Comparison of ENCODE assay signal across 9 cellular contexts in genomic region chr14:80213602-80214001, GRCh38. TPM values are rescaled to one million over a fixed set of nuclear protein-coding genes. Genes with fewer than 3 reads are reported as not detected.
DNase-seq lines count a peak whose midpoint lies in the region; ATAC-seq, FAIRE-seq and TF ChIP-seq lines count a peak whose summit lies in the region.
"Had no signal": no experiment of that assay in that cellular context is flagged by ENCODE, and none has a peak within 500 bp of the region (broad histone marks: within the 10 kb centered on the region; RNA-seq: fewer than 3 reads in every experiment).

No MANE protein-coding gene starts in this region.

- no peaks in the 10 kb centered on the region for H3K9me1 ChIP-seq in keratinocyte (ENCODE audit: control insufficient read depth, extremely low read depth, insufficient read depth, low read length)

- H3K27ac ChIP-seq in keratinocyte (ENCODE audit: control insufficient read depth, insufficient read depth, low read length) = no peak overlapping the region
- H3K27ac ChIP-seq in ascending aorta = no peak overlapping the region

- no peak for FAIRE-seq in keratinocyte (lab: Jason Lieb, UNC)

- H3K4me2 ChIP-seq in keratinocyte (ENCODE audit: control insufficient read depth, extremely low read depth, insufficient read depth, low read depth, low read length) = no peak overlapping the region

- H3K4me1 ChIP-seq in keratinocyte (ENCODE audit: control insufficient read depth, extremely low read depth, insufficient read depth, low read length) (no peaks in the 10 kb centered on the region), ascending aorta (peaks cover 0 to 3% of the 10 kb centered on the region in 2 donors)

- peak; percentile 1 for DNase-seq in DMS114 treated with DMSO at 0.1 percent for 48 hours (lab: John Stamatoyannopoulos, UW; ENCODE audit: unreplicated experiment)
- DNase-seq in UCSD-AML1 (lab: John Stamatoyannopoulos, UW; ENCODE audit: unreplicated experiment) = peak; percentile 19
- no peak for DNase-seq in keratinocyte (ENCODE audit: low read depth, low spot score)
- no peak for DNase-seq in ascending aorta (ENCODE audit: low spot score in 2 of 2)
- no peak for DNase-seq in SK-N-DZ (ENCODE audit: low spot score)
- DNase-seq in activated CD8-positive, alpha-beta memory T cell treated with anti-CD3 and anti-CD28 coated beads, Interleukin-2, amount 50 U/mL, for 4 hours = no peak
- DNase-seq: activated B cell treated with CpG ODN at 0.5 μM for 24 hours had no signal

- TF ChIP-seq RAD21 in Ishikawa (IDR thresholded peaks at IDR 0.05; ENCODE audit: low read depth) = peak; percentile 67

- no peaks in the 10 kb centered on the region for H3K79me2 ChIP-seq in keratinocyte (ENCODE audit: control insufficient read depth, insufficient read depth, low read length)

- H3K36me3 ChIP-seq in keratinocyte (ENCODE audit: control insufficient read depth in 2 of 2, extremely low read depth in 1 of 2, insufficient read depth in 2 of 2, low read length in 2 of 2) (no peaks in the 10 kb centered on the region), ascending aorta (no peaks in the 10 kb centered on the region)

- H4K20me1 ChIP-seq in keratinocyte (ENCODE audit: control insufficient read depth, extremely low read depth, insufficient read depth, low read length) = no peaks in the 10 kb centered on the region

- H3K4me3 ChIP-seq in keratinocyte (ENCODE audit: control insufficient read depth in 2 of 3, extremely low read depth in 1 of 3, insufficient read depth in 2 of 3, low read depth in 1 of 3, low read length in 3 of 3) (no peak overlapping the region), ascending aorta (no peak overlapping the region)

- H2AFZ ChIP-seq in keratinocyte (ENCODE audit: control insufficient read depth, low read length) = no peak overlapping the region

- no peak for TF ChIP-seq EP300 in Ishikawa (IDR thresholded peaks at IDR 0.05; ENCODE audit: borderline replicate concordance)

- no peak overlapping the region for H3K9ac ChIP-seq in keratinocyte (ENCODE audit: control insufficient read depth, extremely low read depth, insufficient read depth, low read length)

- H3K27me3 ChIP-seq in keratinocyte (ENCODE audit: control insufficient read depth, extremely low read depth, insufficient read depth, low read length) (peaks cover 3% of the 10 kb centered on the region), ascending aorta (no peaks in the 10 kb centered on the region)

- TF ChIP-seq CTCF in keratinocyte (optimal IDR thresholded peaks at IDR 0.05 in 1 of 3, IDR thresholded peaks at IDR 0.05 in 1 of 3, conservative IDR thresholded peaks at IDR 0.05 in 1 of 3; ENCODE audit: extremely low read depth in 1 of 3, insufficient read depth in 2 of 3, low read length in 3 of 3) (peak; percentile 67 to 88 (median 69)), ascending aorta (IDR thresholded peaks at IDR 0.05) (peak in 1 of 3 experiments; percentile 16)

- dilution Hi-C loops in keratinocyte (cut with MboI; ENCODE audit: extremely low pct_ligation_motif_present, low sequenced_read_pairs) = no loop called here

- H3K9me3 ChIP-seq in keratinocyte (ENCODE audit: control insufficient read depth, low read depth, low read length) (no peaks in the 10 kb centered on the region), ascending aorta (no peaks in the 10 kb centered on the region)

- peak; percentile 53 for ATAC-seq in GM19395 (IDR thresholded peaks at IDR 0.05; ENCODE audit: unreplicated experiment)

- intact Hi-C loops in ascending aorta (cut with DNase I) = no loop called here

TF ChIP-seq in Ishikawa, 13 proteins besides CTCF, POLR2A, EP300 and RAD21:
- TF ChIP-seq CREB1 (IDR thresholded peaks at IDR 0.05; ENCODE audit: low read depth) (no peak), TAF1 (IDR thresholded peaks at IDR 0.05; ENCODE audit: low read depth) (no peak), CEBPB (IDR thresholded peaks at IDR 0.05) (peak; percentile 50; the same call in 1 of the 2 replicates)

RNA-seq across cellular contexts. Expression of gene DIO2, which starts 2.3 kb away (rescaled TPM):
- polyA plus RNA-seq in keratinocyte = 0.01 to 0.67 TPM (median 0.22 TPM) in 3 replicates
- 6.2 TPM for polyA plus RNA-seq in keratinocyte (2011; ENCODE audit: low read depth)
- polyA plus RNA-seq in keratinocyte (2011; cell fraction: cytosol; rRNA removed) = 0.07 and 0.09 TPM in 2 replicates
- polyA plus RNA-seq in keratinocyte (2011; cell fraction: nucleus; rRNA removed) = 0.90 and 0.93 TPM in 2 replicates
- 0.03 and 0.72 TPM in 2 replicates for polyA plus RNA-seq in keratinocyte (2012; ENCODE audit: low replicate concordance)
- 0.26 to 2.5 TPM (median 1.4 TPM) in 3 replicates for polyA minus RNA-seq in keratinocyte
- polyA minus RNA-seq in keratinocyte (2011; cell fraction: cytosol; rRNA and poly(A)+ RNA removed) = not detected
- 1.4 and 1.6 TPM in 2 replicates for polyA minus RNA-seq in keratinocyte (2011; cell fraction: nucleus; rRNA and poly(A)+ RNA removed)
- 17.8 TPM for total RNA-seq in ascending aorta
- polyA plus RNA-seq in SK-N-DZ (2014; cell fraction: cytosol; rRNA removed) = 0.05 and 0.22 TPM in 2 replicates
- polyA plus RNA-seq in SK-N-DZ (2014; cell fraction: nucleus; rRNA removed) = 0.56 and 0.91 TPM in 2 replicates
- total RNA-seq: activated B cell treated with CpG ODN at 0.5 μM for 24 hours had no signal

Comparison
In these comparisons a context has a peak if more than half of its experiments do, and no peak if none do; other contexts are left out.
1. DNase-seq: peak in DMS114 treated with DMSO at 0.1 percent for 48 hours (single experiment) and UCSD-AML1 (single experiment); none in keratinocyte (single experiment), ascending aorta (0 of 2), SK-N-DZ (single experiment) and activated CD8-positive, alpha-beta memory T cell treated with anti-CD3 and anti-CD28 coated beads, Interleukin-2, amount 50 U/mL, for 4 hours (single experiment).